In the genomic region with DNA sequence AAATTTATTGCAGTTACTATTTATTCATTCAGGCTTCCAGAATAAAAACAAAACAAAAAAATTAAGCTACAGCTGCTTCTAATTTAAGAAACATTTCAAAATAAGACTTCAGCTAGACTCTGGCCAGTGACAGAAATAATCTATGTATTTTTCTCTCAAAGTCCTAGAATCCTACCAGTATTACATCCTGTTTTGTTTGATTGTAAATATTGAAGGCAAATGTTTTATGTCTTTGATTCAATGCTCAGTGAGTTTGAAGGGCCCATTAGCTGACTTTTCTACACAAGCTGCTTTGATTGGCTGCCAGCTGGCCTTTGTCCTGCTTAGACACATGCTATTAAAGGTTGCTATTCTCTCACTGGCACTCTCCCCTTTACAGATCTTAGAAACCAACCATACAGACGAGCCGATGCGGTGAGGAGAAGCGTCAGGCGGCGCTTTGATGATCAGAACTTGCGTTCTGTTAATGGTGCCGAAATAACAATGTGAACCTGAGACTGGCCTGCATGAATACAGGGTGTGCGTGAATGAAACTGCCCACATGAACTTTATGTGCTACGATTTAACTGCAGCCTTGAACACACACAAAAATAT, we compare ENCODE assay signal across 7 cellular contexts.
DNase-seq lines count a peak whose midpoint lies in the region; ATAC-seq, FAIRE-seq and TF ChIP-seq lines count a peak whose summit lies in the region.

No MANE protein-coding gene starts in this region.

- no peak overlapping the region for H3K4me3 ChIP-seq in astrocyte of the cerebellum (ENCODE audit: low read depth, low read length)

- FAIRE-seq in islet of Langerhans (lab: Jason Lieb, UNC): peak; percentile 96

- in situ Hi-C loops in astrocyte of the cerebellum (cut with HindIII; ENCODE audit: low sequenced_read_pairs): no loop called here

- no peak for TF ChIP-seq CTCF in astrocyte of the cerebellum (IDR thresholded peaks at IDR 0.05; ENCODE audit: low read depth, low read length, missing control alignments)

- no peak for ATAC-seq in GM21526 (IDR thresholded peaks at IDR 0.05; ENCODE audit: low FRiP score, unreplicated experiment)

- H3K27ac ChIP-seq in substantia nigra (ENCODE audit: low read depth, low read length, poor library complexity, severe bottlenecking): no peak overlapping the region

- DNase-seq in NCI-H1436 (lab: John Stamatoyannopoulos, UW): peak; percentile 59
- DNase-seq in astrocyte of the cerebellum (ENCODE audit: low read depth): peak; percentile 65
- DNase-seq in substantia nigra (lab: John Stamatoyannopoulos, UW): peak in 30 of 49 donors; percentile 3 to 75 (median 35)
- no peak for DNase-seq in D341Med (ENCODE audit: low spot score)
- DNase-seq in activated CD4-positive, alpha-beta T cell treated with anti-CD3 and anti-CD28 coated beads for 48 hours: no peak

Comparison
In these comparisons a context has a peak if more than half of its experiments do, and no peak if none do; other contexts are left out.
1. DNase-seq: peak in NCI-H1436 (single experiment), astrocyte of the cerebellum (single experiment) and substantia nigra (30 of 49); none in D341Med (single experiment) and activated CD4-positive, alpha-beta T cell treated with anti-CD3 and anti-CD28 coated beads for 48 hours (single experiment).